8 cellular contexts compared by ENCODE assay signal in the genomic region with DNA sequence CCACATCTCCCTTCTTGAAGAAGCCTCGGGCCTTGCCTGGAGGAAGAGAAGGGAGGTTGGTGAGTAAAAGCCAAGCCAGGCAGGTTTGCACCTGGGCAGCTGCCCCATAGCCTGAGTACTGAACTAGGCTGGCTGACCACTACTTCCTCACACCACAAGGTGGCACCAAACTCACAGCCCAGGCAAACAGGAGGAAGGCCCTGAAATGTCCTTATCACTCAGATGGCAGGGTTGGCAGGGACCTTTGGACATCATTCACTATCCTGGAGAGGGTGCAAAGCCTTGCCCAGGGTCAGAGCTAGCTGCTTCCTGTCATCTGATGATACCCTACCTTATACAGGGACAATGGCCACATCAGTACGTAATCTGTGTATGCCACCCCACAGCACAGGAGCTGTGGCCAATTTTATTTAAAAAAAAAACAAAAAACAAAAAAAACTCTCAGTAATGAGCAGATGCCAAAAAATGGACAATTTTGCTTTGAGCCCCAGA. TPM values are rescaled to one million over a fixed set of nuclear protein-coding genes. Genes with fewer than 3 reads are reported as not detected.
A peak's percentile ranks its signal among the peaks of the same experiment; 100 is the strongest.
DNase-seq lines count a peak whose midpoint lies in the region; ATAC-seq and TF ChIP-seq lines count a peak whose summit lies in the region.

No MANE protein-coding gene starts in this region.

- peaks cover 9% of the 10 kb centered on the region for H3K27me3 ChIP-seq in endodermal cell (ENCODE audit: control insufficient read depth, insufficient read depth, low read length, poor library complexity, severe bottlenecking)

- H3K9me3 Mint-ChIP-seq in endodermal cell (no peaks in the 10 kb centered on the region), mesothelial cell of epicardium (no peaks in the 10 kb centered on the region)

- H3K27ac Mint-ChIP-seq in endodermal cell = peak overlapping the region; percentile 52
- no peak overlapping the region for H3K27ac Mint-ChIP-seq in mesothelial cell of epicardium

- DNase-seq in DMS53 treated with DMSO at 0.1 percent for 48 hours (lab: John Stamatoyannopoulos, UW; ENCODE audit: unreplicated experiment) = peak; percentile 88
- peak; percentile 56 to 61 for DNase-seq in NOMO-1 (lab: John Stamatoyannopoulos, UW; ENCODE audit: unreplicated experiment in 2 of 2)
- DNase-seq in activated CD8-positive, alpha-beta memory T cell treated with anti-CD3 and anti-CD28 coated beads for 4 hours (ENCODE audit: low read depth in 2 of 2) = peak; percentile 41 to 47
- DNase-seq in endodermal cell = peak; percentile 94
- DNase-seq in mesothelial cell of epicardium (ENCODE audit: low spot score in 2 of 2, unreplicated experiment in 2 of 2) = peak in 1 of 2 experiments; percentile 71
- peak; percentile 47 for DNase-seq in stimulated activated CD8-positive, alpha-beta memory T cell treated with anti-CD3 and anti-CD28 coated beads, Interleukin-4, amount 100 ng/mL, for 24 hours (ENCODE audit: low read depth)

- peaks cover 65% of the 10 kb centered on the region for H3K36me3 ChIP-seq in endodermal cell (ENCODE audit: control insufficient read depth, insufficient read depth, low read length)

- WGBS in endodermal cell (ENCODE audit: insufficient coverage in 1 of 2, insufficient read length in 1 of 2), 2 experiments = 83% methylated on average over 2 of the region's 2 CpGs; no CpG with 5 or more reads in 1 of the 2 experiments

- no peaks in the 10 kb centered on the region for H3K4me1 ChIP-seq in endodermal cell (ENCODE audit: control insufficient read depth, insufficient read depth, low read length)

- peak; percentile 92 for TF ChIP-seq CTCF in endodermal cell (conservative IDR thresholded peaks at IDR 0.05)
- peak; percentile 85 for TF ChIP-seq CTCF in mesothelial cell of epicardium (IDR thresholded peaks at IDR 0.05; ENCODE audit: unreplicated experiment)

- H3K27ac ChIP-seq in endodermal cell (ENCODE audit: low read depth, low read length) = no peak overlapping the region

- H3K4me3 Mint-ChIP-seq in endodermal cell (no peak overlapping the region), mesothelial cell of epicardium (no peak overlapping the region)

- peak; percentile 40 for ATAC-seq in HG02938 (IDR thresholded peaks at IDR 0.05; ENCODE audit: unreplicated experiment)
- ATAC-seq in HG02678 (IDR thresholded peaks at IDR 0.05; ENCODE audit: unreplicated experiment) = no peak

- H3K4me1 Mint-ChIP-seq in endodermal cell (peaks cover 4% of the 10 kb centered on the region), mesothelial cell of epicardium (peaks cover 3% of the 10 kb centered on the region)

- H3K36me3 Mint-ChIP-seq in endodermal cell (ENCODE audit: low read depth) (peaks cover 60% of the 10 kb centered on the region), mesothelial cell of epicardium (peaks cover 13% of the 10 kb centered on the region)

- no peaks in the 10 kb centered on the region for H3K9me3 ChIP-seq in endodermal cell (ENCODE audit: control insufficient read depth, low read length)

- H3K9ac ChIP-seq in endodermal cell (ENCODE audit: extremely low read depth, low read length, poor library complexity, severe bottlenecking) = no peak overlapping the region

- H3K27me3 Mint-ChIP-seq in endodermal cell (ENCODE audit: insufficient read depth) (peaks cover 16% of the 10 kb centered on the region), mesothelial cell of epicardium (ENCODE audit: low read depth) (peaks cover 29% of the 10 kb centered on the region)

- no peak overlapping the region for H3K4me3 ChIP-seq in endodermal cell (ENCODE audit: low read length)

RNA-seq across cellular contexts. Expression of a gene that starts 2.2 kb away (rescaled TPM):
- total RNA-seq in endodermal cell (1 to 10 TPM; 2.0 TPM), mesothelial cell of epicardium (2.0 to 3.5 TPM (median 2.6 TPM) in 3 replicates)
- 1.0 TPM for polyA plus RNA-seq in endodermal cell (2013, experiment 1 of 2)
- 0.54 TPM for polyA plus RNA-seq in endodermal cell (2013, experiment 2 of 2)

RNA-seq across cellular contexts. Expression of a gene that starts 31.2 kb away (rescaled TPM):
- total RNA-seq in endodermal cell (1,000 to 10,000 TPM; 2,197 to 2,355 TPM), mesothelial cell of epicardium (424 to 453 TPM (median 452 TPM) in 3 replicates)
- polyA plus RNA-seq in endodermal cell (2013, experiment 1 of 2) = 1,203 TPM
- 1,289 TPM for polyA plus RNA-seq in endodermal cell (2013, experiment 2 of 2)
